16 cellular contexts compared by ENCODE assay signal in the genomic region with DNA sequence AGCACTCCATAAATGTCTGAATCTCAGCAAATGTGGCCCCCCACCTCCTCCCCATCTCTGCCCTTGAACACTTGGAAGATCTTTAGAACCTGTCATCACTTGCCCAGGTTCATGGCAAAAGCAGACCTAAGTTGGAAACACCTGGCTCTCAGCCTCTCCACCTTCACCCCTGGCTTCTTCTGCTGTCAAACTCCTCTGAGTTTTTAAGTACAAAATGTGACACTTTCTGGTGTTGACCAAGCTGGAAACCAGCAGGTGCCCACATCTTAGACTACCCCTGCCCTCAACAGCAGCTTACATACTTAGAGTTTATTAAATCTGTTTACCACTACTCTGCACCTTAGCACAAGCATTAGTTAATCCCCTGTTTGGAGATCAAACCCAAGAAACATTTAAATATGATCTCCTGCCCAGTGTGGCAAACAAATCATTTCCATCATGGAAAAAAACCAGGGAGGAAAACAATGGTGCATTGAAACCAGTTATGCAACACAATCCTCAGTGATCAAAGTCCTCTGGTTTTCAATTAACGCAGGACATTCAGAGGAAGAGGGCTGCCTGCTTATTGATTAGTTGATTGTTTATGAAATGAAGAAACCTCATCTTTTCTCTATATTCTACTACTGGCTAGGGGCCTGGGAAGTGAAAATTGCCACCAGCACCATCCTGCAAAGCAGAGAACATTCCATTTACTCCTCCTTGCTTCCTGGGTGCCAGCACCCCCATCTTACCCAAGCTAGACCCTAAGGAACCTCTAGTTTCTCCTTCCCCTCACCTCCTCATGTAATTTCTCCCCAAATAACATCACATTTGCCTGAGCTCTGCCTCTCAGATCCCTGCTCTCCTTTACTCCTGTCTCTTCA.
A peak's percentile ranks its signal among the peaks of the same experiment; 100 is the strongest.
DNase-seq lines count a peak whose midpoint lies in the region; ATAC-seq and TF ChIP-seq lines count a peak whose summit lies in the region.
"Had no signal": no experiment of that assay in that cellular context is flagged by ENCODE, and none has a peak within 500 bp of the region (broad histone marks: within the 10 kb centered on the region; RNA-seq: fewer than 3 reads in every experiment).

No MANE protein-coding gene starts in this region.

- peak; percentile 13 for ATAC-seq in effector memory CD8-positive, alpha-beta T cell (replicated peaks)
- ATAC-seq in HG02571 (IDR thresholded peaks at IDR 0.05; ENCODE audit: unreplicated experiment) (no peak), HG02884 (IDR thresholded peaks at IDR 0.05; ENCODE audit: unreplicated experiment) (no peak), GM21526 (IDR thresholded peaks at IDR 0.05; ENCODE audit: low FRiP score, unreplicated experiment) (no peak)
- ATAC-seq: foreskin keratinocyte had no signal

- H3K27me3 ChIP-seq in CD4-positive, alpha-beta memory T cell (ENCODE audit: insufficient read depth, low read length), result no peaks in the 10 kb centered on the region

- no peak for DNase-seq in CD4-positive, alpha-beta memory T cell
- DNase-seq in effector memory CD8-positive, alpha-beta T cell, result no peak
- DNase-seq in progenitor cell of endocrine pancreas (ENCODE audit: low spot score, unreplicated experiment), result no peak
- no peak for DNase-seq in A172 (ENCODE audit: low spot score)
- DNase-seq: activated CD8-positive, alpha-beta memory T cell treated with anti-CD3 and anti-CD28 coated beads for 24 hours; foreskin keratinocyte; KBM-7; NCI-H1694; NCI-H774; SHP77; stimulated activated CD4-positive, alpha-beta T cell treated with anti-CD3 and anti-CD28 coated beads, Interleukin-1b, Interleukin-23, amount 100 ng/mL, for 48 hours; stimulated activated CD8-positive, alpha-beta memory T cell treated with anti-CD3 and anti-CD28 coated beads, Interleukin-4, amount 100 ng/mL, for 48 hours had no signal

- POLR2A ChIA-PET in CD4-positive, alpha-beta memory T cell (lab: Charles Lee; ENCODE audit: partially characterized antibody), result interaction anchor here (0.8 to 3.1 kb wide), 4 partner anchors 7 to 337 kb away, joined by 3 to 21 read pairs (median 4); no protein-coding TSS in a partner anchor

- peaks cover 6% of the 10 kb centered on the region in 2 donors for H3K36me3 Mint-ChIP-seq in CD4-positive, alpha-beta memory T cell
- H3K36me3 Mint-ChIP-seq in effector memory CD8-positive, alpha-beta T cell (ENCODE audit: insufficient read depth), result no peaks in the 10 kb centered on the region
- H3K36me3 Mint-ChIP-seq in progenitor cell of endocrine pancreas (ENCODE audit: insufficient read depth), result peaks cover 9% of the 10 kb centered on the region

- no peak overlapping the region for H3K27ac ChIP-seq in CD4-positive, alpha-beta memory T cell (ENCODE audit: low read depth, low read length)
- H3K27ac ChIP-seq in KOPT-K1 (ENCODE audit: low read depth, low read length, poor library complexity, severe bottlenecking), result peak overlapping the region; percentile 96
- H3K27ac ChIP-seq: foreskin keratinocyte had no signal

- no peaks in the 10 kb centered on the region for H3K9me3 ChIP-seq in CD4-positive, alpha-beta memory T cell (ENCODE audit: control insufficient read depth in 1 of 2, low read length in 2 of 2)
- H3K9me3 ChIP-seq in KOPT-K1 (ENCODE audit: insufficient read depth, low read length, poor library complexity, severe bottlenecking), result peaks cover 27% of the 10 kb centered on the region

- H3K36me3 ChIP-seq in CD4-positive, alpha-beta memory T cell (ENCODE audit: insufficient read depth, low read length), result no peaks in the 10 kb centered on the region
- H3K36me3 ChIP-seq in KOPT-K1 (ENCODE audit: insufficient read depth, low read length), result no peaks in the 10 kb centered on the region

- H3K4me3 Mint-ChIP-seq in CD4-positive, alpha-beta memory T cell, result peak overlapping the region in 7 of 8 donors; percentile 1 to 85 (median 25)
- H3K4me3 Mint-ChIP-seq in effector memory CD8-positive, alpha-beta T cell, result peak overlapping the region; percentile 29 to 74
- peak overlapping the region; percentile 6 for H3K4me3 Mint-ChIP-seq in progenitor cell of endocrine pancreas (ENCODE audit: low read depth)

- H3K27me3 Mint-ChIP-seq in CD4-positive, alpha-beta memory T cell, result no peaks in the 10 kb centered on the region
- no peaks in the 10 kb centered on the region for H3K27me3 Mint-ChIP-seq in effector memory CD8-positive, alpha-beta T cell
- peaks cover 2% of the 10 kb centered on the region for H3K27me3 Mint-ChIP-seq in progenitor cell of endocrine pancreas

- H3K4me1 Mint-ChIP-seq in CD4-positive, alpha-beta memory T cell, result peaks cover 50 to 78% (median 56%) of the 10 kb centered on the region in 4 donors
- H3K4me1 Mint-ChIP-seq in effector memory CD8-positive, alpha-beta T cell (ENCODE audit: low read depth in 2 of 2), result peaks cover 49 to 55% of the 10 kb centered on the region in 2 donors
- peaks cover 36% of the 10 kb centered on the region for H3K4me1 Mint-ChIP-seq in progenitor cell of endocrine pancreas (ENCODE audit: low read depth)

- CTCF ChIA-PET in CD4-positive, alpha-beta memory T cell (lab: Charles Lee; ENCODE audit: partially characterized antibody), result interaction anchor here (1.9 kb wide), 1 partner anchor 96 kb away, joined by 6 read pairs; no protein-coding TSS in a partner anchor

- peaks cover 0 to 27% (median 20%) of the 10 kb centered on the region in 8 donors for H3K9me3 Mint-ChIP-seq in CD4-positive, alpha-beta memory T cell
- H3K9me3 Mint-ChIP-seq in effector memory CD8-positive, alpha-beta T cell, result peaks cover 7 to 8% of the 10 kb centered on the region in 2 donors
- peaks cover 12% of the 10 kb centered on the region for H3K9me3 Mint-ChIP-seq in progenitor cell of endocrine pancreas (ENCODE audit: low read depth)

- peaks cover 56% of the 10 kb centered on the region for H3K4me1 ChIP-seq in CD4-positive, alpha-beta memory T cell (ENCODE audit: insufficient read depth, low read length)
- H3K4me1 ChIP-seq: foreskin keratinocyte had no signal

- peak overlapping the region; percentile 15 to 94 (median 74) for H3K27ac Mint-ChIP-seq in CD4-positive, alpha-beta memory T cell
- H3K27ac Mint-ChIP-seq in effector memory CD8-positive, alpha-beta T cell, result peak overlapping the region; percentile 15 to 38
- H3K27ac Mint-ChIP-seq in progenitor cell of endocrine pancreas, result peak overlapping the region; percentile 81

- no peak overlapping the region for H3K4me3 ChIP-seq in CD4-positive, alpha-beta memory T cell (ENCODE audit: low read length in 2 of 2)

- intact Hi-C loops in CD4-positive, alpha-beta memory T cell (cut with micrococcal nuclease), result no loop called here

- no peak for TF ChIP-seq CTCF in progenitor cell of endocrine pancreas (IDR thresholded peaks at IDR 0.05; ENCODE audit: unreplicated experiment)

Comparison
In these comparisons a context has a peak if more than half of its experiments do, and no peak if none do; other contexts are left out.
1. H3K27ac Mint-ChIP-seq: peak in every context shown above with its lines; median percentile 81 in progenitor cell of endocrine pancreas; 74 in CD4-positive, alpha-beta memory T cell; 26 in effector memory CD8-positive, alpha-beta T cell.